Comparison of ENCODE assay signal across 8 cellular contexts in the genomic region with DNA sequence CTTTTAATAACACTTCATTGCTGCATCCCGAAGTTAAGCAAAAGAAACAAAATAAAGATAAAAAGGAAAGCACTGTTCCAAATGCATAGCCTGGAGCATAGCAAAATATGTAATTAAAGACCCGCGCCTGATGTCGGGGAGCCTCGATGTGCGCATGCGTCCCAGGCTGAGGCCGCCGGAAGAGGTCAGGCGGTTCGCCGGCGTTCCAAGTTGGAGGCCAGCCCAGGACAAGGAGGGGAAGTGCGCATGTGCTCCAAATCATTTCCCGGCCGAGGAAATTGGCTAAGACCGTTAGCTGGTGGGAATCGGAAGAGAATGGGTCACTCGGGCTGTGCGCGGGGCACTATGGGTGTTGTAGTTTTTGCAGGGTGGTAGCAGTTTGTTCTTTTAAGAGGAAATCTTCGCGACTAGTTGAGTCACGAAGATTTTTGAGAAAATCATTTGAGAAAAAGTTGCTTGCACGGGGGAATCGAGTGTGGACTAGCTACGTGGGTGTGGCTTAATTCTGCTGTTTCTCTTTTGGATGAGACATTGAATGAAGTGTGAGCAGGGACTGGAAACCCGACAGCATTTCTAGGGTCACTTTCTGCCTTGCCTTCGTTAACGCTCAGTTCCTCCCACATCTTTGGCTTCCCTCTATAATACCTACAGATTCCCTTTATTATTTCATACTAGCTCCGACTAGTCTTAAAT. TPM values are rescaled to one million over a fixed set of nuclear protein-coding genes. Genes with fewer than 3 reads are reported as not detected.
DNase-seq lines count a peak whose midpoint lies in the region; ATAC-seq and TF ChIP-seq lines count a peak whose summit lies in the region.

No MANE protein-coding gene starts in this region.

- H3K27me3 ChIP-seq in PC-3 (ENCODE audit: low read length): peaks cover 75% of the 10 kb centered on the region

- no TSS peak for BruUV-seq in PC-3 (replicated peaks; lab: Mats Ljungman, UMichigan)

- no peak overlapping the region for H3K27ac ChIP-seq in PC-3 (ENCODE audit: low read length)

- no peaks in the 10 kb centered on the region for H3K79me2 ChIP-seq in PC-3 (ENCODE audit: low read length)

- H3K9me2 ChIP-seq in PC-3 (replicated peaks; ENCODE audit: low read length): no peaks in the 10 kb centered on the region

- peak overlapping the region; percentile 19 for H3K4me3 ChIP-seq in PC-3 (ENCODE audit: low read length)
- no peak overlapping the region for H3K4me3 ChIP-seq in mucosa of descending colon

- H3F3A ChIP-seq in PC-3 (ENCODE audit: low read length, unreplicated experiment): no peaks in the 10 kb centered on the region

- TF ChIP-seq CTCF in GM10266 (IDR thresholded peaks at IDR 0.05; ENCODE audit: control insufficient read depth, insufficient read depth, low read depth, missing control alignments) (no peak), PC-3 (conservative IDR thresholded peaks at IDR 0.05; ENCODE audit: low read depth, low read length) (no peak), mucosa of descending colon (IDR thresholded peaks at IDR 0.05) (no peak)

- H3K4me1 ChIP-seq in PC-3 (ENCODE audit: insufficient read depth, low read length) (no peaks in the 10 kb centered on the region), mucosa of descending colon (ENCODE audit: low read depth) (peaks cover 5% of the 10 kb centered on the region)

- H3K9ac ChIP-seq in PC-3 (ENCODE audit: low read length): no peak overlapping the region

- TF ChIP-seq POLR2A in erythroblast (IDR thresholded peaks at IDR 0.05; ENCODE audit: low read length): no peak

- no peaks in the 10 kb centered on the region for H3K36me3 Mint-ChIP-seq in activated T-cell treated with anti-CD3 and anti-CD28 coated beads, Interleukin-2, amount 50 U/mL, for 4 hours (ENCODE audit: insufficient read depth)

- H2AFZ ChIP-seq in PC-3 (ENCODE audit: low read length): peak overlapping the region; percentile 93

- POLR2A ChIA-PET in PC-3 (lab: Charles Lee; ENCODE audit: unreplicated experiment): no interaction called here

- H4K20me1 ChIP-seq in PC-3 (ENCODE audit: low read length): no peaks in the 10 kb centered on the region

- H3K4me3 Mint-ChIP-seq in activated T-cell treated with anti-CD3 and anti-CD28 coated beads, Interleukin-2, amount 50 U/mL, for 4 hours: peak overlapping the region; percentile 91

- CTCF ChIA-PET in PC-3 (lab: Charles Lee): no interaction called here

- H3K27me3 Mint-ChIP-seq in activated T-cell treated with anti-CD3 and anti-CD28 coated beads, Interleukin-2, amount 50 U/mL, for 4 hours (ENCODE audit: low read depth): no peaks in the 10 kb centered on the region

- DNase-seq in GM10266 (ENCODE audit: extremely low spot score): peak; percentile 63
- peak; percentile 73 for DNase-seq in PC-3
- DNase-seq in activated T-cell treated with anti-CD3 and anti-CD28 coated beads, Interleukin-2, amount 50 U/mL, for 4 hours: peak; percentile 47
- DNase-seq in erythroblast (lab: John Stamatoyannopoulos, UW): peak; percentile 91
- DNase-seq in mucosa of descending colon: peak; percentile 86 to 90 (median 88)
- DNase-seq in stimulated activated CD8-positive, alpha-beta memory T cell treated with anti-CD3 and anti-CD28 coated beads, Interleukin-2, amount 100 ng/mL, for 1 hour (ENCODE audit: low read depth in 2 of 2): peak; percentile 27 to 43

- no peaks in the 10 kb centered on the region for H3K9me3 Mint-ChIP-seq in activated T-cell treated with anti-CD3 and anti-CD28 coated beads, Interleukin-2, amount 50 U/mL, for 4 hours

- H3K9me3 ChIP-seq in PC-3 (ENCODE audit: low read length): no peaks in the 10 kb centered on the region
- no peaks in the 10 kb centered on the region for H3K9me3 ChIP-seq in mucosa of descending colon

- peaks cover 27% of the 10 kb centered on the region for H3K4me1 Mint-ChIP-seq in activated T-cell treated with anti-CD3 and anti-CD28 coated beads, Interleukin-2, amount 50 U/mL, for 4 hours (ENCODE audit: low read depth)

- H3K4me2 ChIP-seq in PC-3 (ENCODE audit: low read length): peak overlapping the region; percentile 59

- H3K36me3 ChIP-seq in PC-3 (ENCODE audit: low read depth, low read length): no peaks in the 10 kb centered on the region
- H3K36me3 ChIP-seq in mucosa of descending colon (ENCODE audit: low read depth): no peaks in the 10 kb centered on the region

- peak; percentile 73 for ATAC-seq in HG03565 (IDR thresholded peaks at IDR 0.05; ENCODE audit: unreplicated experiment)
- peak; percentile 86 for ATAC-seq in PC-3
- peak; percentile 92 to 94 for ATAC-seq in activated T-cell treated with anti-CD3 and anti-CD28 coated beads, Interleukin-2, amount 50 U/mL, for 4 hours
- peak; percentile 94 for ATAC-seq in mucosa of descending colon
- ATAC-seq in GM19035 (IDR thresholded peaks at IDR 0.05; ENCODE audit: unreplicated experiment): no peak

- intact Hi-C loops in PC-3 (cut with micrococcal nuclease): no loop called here
- intact Hi-C loops in mucosa of descending colon (cut with DNase I, micrococcal nuclease): no loop called here

RNA-seq across cellular contexts. Expression of a gene that starts 31.0 kb away (rescaled TPM):
- total RNA-seq in PC-3 (2014; rRNA removed) (not detected in 2 replicates), mucosa of descending colon (1 to 10 TPM; 2.4 to 7.5 (median 5.4) TPM)
- total RNA-seq in activated T-cell treated with anti-CD3 and anti-CD28 coated beads, Interleukin-2, amount 50 U/mL, for 4 hours: not detected

Comparison
In these comparisons a context has a peak if more than half of its experiments do, and no peak if none do; other contexts are left out.
1. DNase-seq: peak in every context shown above with its lines; median percentile 91 in erythroblast; 88 in mucosa of descending colon; 73 in PC-3; 63 in GM10266; 47 in activated T-cell treated with anti-CD3 and anti-CD28 coated beads, Interleukin-2, amount 50 U/mL, for 4 hours; 35 in stimulated activated CD8-positive, alpha-beta memory T cell treated with anti-CD3 and anti-CD28 coated beads, Interleukin-2, amount 100 ng/mL, for 1 hour.